In genomic region chr1:154803203-154803920, GRCh38 we compare ENCODE assay signal across 34 cellular contexts.
DNase-seq lines count a peak whose midpoint lies in the region; ATAC-seq and TF ChIP-seq lines count a peak whose summit lies in the region.
"Had no signal": no experiment of that assay in that cellular context is flagged by ENCODE, and none has a peak within 500 bp of the region (broad histone marks: within the 10 kb centered on the region; RNA-seq: fewer than 3 reads in every experiment).

No MANE protein-coding gene starts in this region.

- peak overlapping the region; percentile 32 for H3K27ac ChIP-seq in skeletal muscle tissue (ENCODE audit: low read depth, low read length)
- H3K27ac ChIP-seq: esophagus muscularis mucosa, hepatocyte, Peyer's patch, SJSA1, stomach, thyroid gland had no signal

- H3K4me3 Mint-ChIP-seq in WTC11 = no peak overlapping the region
- H3K4me3 Mint-ChIP-seq: activated naive CD8-positive, alpha-beta T cell treated with anti-CD3 and anti-CD28 coated beads, Interleukin-2, amount 10 ng/mL, durations not matched to agents 7 days and 5 days; CD4-positive, alpha-beta memory T cell; endodermal cell; naive B cell had no signal

- H3K9me3 Mint-ChIP-seq in WTC11 = no peaks in the 10 kb centered on the region
- H3K9me3 Mint-ChIP-seq: activated naive CD8-positive, alpha-beta T cell treated with anti-CD3 and anti-CD28 coated beads, Interleukin-2, amount 10 ng/mL, durations not matched to agents 7 days and 5 days; CD4-positive, alpha-beta memory T cell; endodermal cell; naive B cell had no signal

- no peaks in the 10 kb centered on the region for H3K27me3 ChIP-seq in skeletal muscle tissue (ENCODE audit: control insufficient read depth in 3 of 3, insufficient read depth in 3 of 3, low read length in 3 of 3)
- H3K27me3 ChIP-seq: Peyer's patch, thyroid gland had no signal

- peak; percentile 31 for DNase-seq in NCI-H748 (lab: John Stamatoyannopoulos, UW; ENCODE audit: unreplicated experiment)
- DNase-seq in NCI-H748 treated with DMSO at 0.1 percent for 48 hours (lab: John Stamatoyannopoulos, UW) = no peak
- DNase-seq in NCI-H524 treated with DMSO at 0.1 percent for 48 hours (lab: John Stamatoyannopoulos, UW) = peak; percentile 19
- DNase-seq in foreskin melanocyte = peak; percentile 13
- no peak for DNase-seq in DMS79 (lab: John Stamatoyannopoulos, UW)
- DNase-seq in WTC11 (ENCODE audit: low spot score) = no peak
- DNase-seq: activated CD4-positive, alpha-beta T cell treated with anti-CD3 and anti-CD28 coated beads for 1 hour; activated CD8-positive, alpha-beta memory T cell treated with anti-CD3 and anti-CD28 coated beads for 24 hours; activated effector memory CD4-positive, alpha-beta T cell treated with anti-CD3 and anti-CD28 coated beads, Interleukin-2, amount 50 U/mL, for 16 hours; activated naive CD8-positive, alpha-beta T cell treated with anti-CD3 and anti-CD28 coated beads, Interleukin-2, amount 10 ng/mL, durations not matched to agents 7 days and 5 days; activated T-cell treated with anti-CD3 and anti-CD28 coated beads, Interleukin-2, amount 50 U/mL, for 1 hour; CD4-positive, alpha-beta memory T cell; central memory CD4-positive, alpha-beta T cell; endodermal cell; GDM1; H7; left cardiac atrium; mesendoderm; MG63; naive B cell; NCI-H2107; NCI-H446; nucleus accumbens; Peyer's patch; small intestine; stimulated activated CD4-positive, alpha-beta T cell treated with anti-CD3 and anti-CD28 coated beads, Interleukin-1b, Interleukin-23, amount 100 ng/mL, for 48 hours; stomach; T-helper 1 cell; thyroid gland had no signal

- peaks cover 35 to 62% (median 36%) of the 10 kb centered on the region in 3 donors for H3K4me1 ChIP-seq in skeletal muscle tissue (ENCODE audit: control insufficient read depth in 3 of 3, insufficient read depth in 3 of 3, low read length in 3 of 3)
- H3K4me1 ChIP-seq: SJSA1 had no signal

- no peaks in the 10 kb centered on the region for H3K36me3 ChIP-seq in skeletal muscle tissue (ENCODE audit: control insufficient read depth in 3 of 3, insufficient read depth in 3 of 3, low read length in 3 of 3)
- H3K36me3 ChIP-seq: esophagus muscularis mucosa, MG63, Peyer's patch, SJSA1, stomach, thyroid gland had no signal

- no peak overlapping the region for H3K27ac Mint-ChIP-seq in WTC11
- H3K27ac Mint-ChIP-seq: activated naive CD8-positive, alpha-beta T cell treated with anti-CD3 and anti-CD28 coated beads, Interleukin-2, amount 10 ng/mL, durations not matched to agents 7 days and 5 days; CD4-positive, alpha-beta memory T cell; endodermal cell; naive B cell had no signal

- CTCF ChIA-PET in WTC11 (lab: Charles Lee) = interaction anchor here (1.9 kb wide), 1 partner anchor 16 kb away, joined by 5 read pairs; no protein-coding TSS in a partner anchor

- H3K36me3 Mint-ChIP-seq in WTC11 = no peaks in the 10 kb centered on the region
- H3K36me3 Mint-ChIP-seq: activated naive CD8-positive, alpha-beta T cell treated with anti-CD3 and anti-CD28 coated beads, Interleukin-2, amount 10 ng/mL, durations not matched to agents 7 days and 5 days; CD4-positive, alpha-beta memory T cell; naive B cell had no signal

- H3K27me3 Mint-ChIP-seq in WTC11 (ENCODE audit: low read depth) = no peaks in the 10 kb centered on the region; the same call in none of the 2 replicates

- no peak for TF ChIP-seq CTCF in WTC11 (IDR thresholded peaks at IDR 0.05)

- no peak overlapping the region for H3K4me3 ChIP-seq in skeletal muscle tissue (ENCODE audit: low read length in 3 of 3)
- H3K4me3 ChIP-seq: esophagus muscularis mucosa, hepatocyte, MG63, Peyer's patch, SJSA1, stomach, thyroid gland had no signal

- ATAC-seq in HG02852 (IDR thresholded peaks at IDR 0.05; ENCODE audit: unreplicated experiment) (no peak), WTC11 (no peak)

- POLR2A ChIA-PET in WTC11 (lab: Charles Lee) = no interaction called here

- peaks cover 19% of the 10 kb centered on the region for H3K4me1 Mint-ChIP-seq in WTC11
- H3K4me1 Mint-ChIP-seq: CD4-positive, alpha-beta memory T cell had no signal

- H3K9me3 ChIP-seq in skeletal muscle tissue (ENCODE audit: control insufficient read depth in 3 of 3, low read length in 3 of 3) = no peaks in the 10 kb centered on the region
- H3K9me3 ChIP-seq: esophagus muscularis mucosa, MG63, Peyer's patch, SJSA1, stomach, thyroid gland had no signal

- H3K9ac ChIP-seq in skeletal muscle tissue (ENCODE audit: low read depth in 1 of 3, low read length in 3 of 3) = peak overlapping the region in 1 of 3 donors; percentile 0

TF ChIP-seq in WTC11, 78 proteins besides CTCF, POLR2A, EP300 and RAD21:
- TF ChIP-seq, protein P1, sequence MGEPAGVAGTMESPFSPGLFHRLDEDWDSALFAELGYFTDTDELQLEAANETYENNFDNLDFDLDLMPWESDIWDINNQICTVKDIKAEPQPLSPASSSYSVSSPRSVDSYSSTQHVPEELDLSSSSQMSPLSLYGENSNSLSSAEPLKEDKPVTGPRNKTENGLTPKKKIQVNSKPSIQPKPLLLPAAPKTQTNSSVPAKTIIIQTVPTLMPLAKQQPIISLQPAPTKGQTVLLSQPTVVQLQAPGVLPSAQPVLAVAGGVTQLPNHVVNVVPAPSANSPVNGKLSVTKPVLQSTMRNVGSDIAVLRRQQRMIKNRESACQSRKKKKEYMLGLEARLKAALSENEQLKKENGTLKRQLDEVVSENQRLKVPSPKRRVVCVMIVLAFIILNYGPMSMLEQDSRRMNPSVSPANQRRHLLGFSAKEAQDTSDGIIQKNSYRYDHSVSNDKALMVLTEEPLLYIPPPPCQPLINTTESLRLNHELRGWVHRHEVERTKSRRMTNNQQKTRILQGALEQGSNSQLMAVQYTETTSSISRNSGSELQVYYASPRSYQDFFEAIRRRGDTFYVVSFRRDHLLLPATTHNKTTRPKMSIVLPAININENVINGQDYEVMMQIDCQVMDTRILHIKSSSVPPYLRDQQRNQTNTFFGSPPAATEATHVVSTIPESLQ (CRISPR knock-in tag; IDR thresholded peaks at IDR 0.05) = no peak
- no peak for TF ChIP-seq ZNF671 (CRISPR knock-in tag; IDR thresholded peaks at IDR 0.05)

Comparison
In these comparisons a context has a peak if more than half of its experiments do, and no peak if none do; other contexts are left out.
1. DNase-seq: peak in NCI-H748 (single experiment), NCI-H524 treated with DMSO at 0.1 percent for 48 hours (single experiment) and foreskin melanocyte (single experiment); none in NCI-H748 treated with DMSO at 0.1 percent for 48 hours (single experiment), DMS79 (single experiment) and WTC11 (single experiment).